ENCODE assay signal across 31 cellular contexts in the genomic region with DNA sequence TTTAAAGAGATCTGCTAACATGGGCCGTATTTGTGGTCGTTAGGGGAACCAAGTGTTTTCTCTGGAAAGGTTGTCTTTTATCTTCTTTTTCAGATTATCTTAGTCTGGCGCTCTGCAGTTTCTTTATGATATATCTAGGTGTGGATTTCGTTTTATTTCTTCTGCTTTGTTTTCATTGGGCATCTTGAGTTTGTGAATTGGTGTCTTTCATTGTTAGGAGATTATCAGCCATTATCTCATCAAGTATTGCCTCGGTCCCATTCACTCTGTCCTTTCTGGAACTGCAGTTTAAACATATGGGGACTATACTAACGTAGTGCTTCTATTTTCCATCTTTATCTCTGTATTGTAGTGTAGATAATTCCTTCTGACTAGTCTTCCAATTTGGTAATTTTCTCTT.
"Had no signal": no experiment of that assay in that cellular context is flagged by ENCODE, and none has a peak within 500 bp of the region (broad histone marks: within the 10 kb centered on the region; RNA-seq: fewer than 3 reads in every experiment).

No MANE protein-coding gene starts in this region.

- H3K27ac ChIP-seq: brain microvascular endothelial cell, heart left ventricle, pancreas, prostate gland, sigmoid colon, suprapubic skin, tibial artery, upper lobe of right lung had no signal

- H3K4me1 Mint-ChIP-seq: activated B cell treated with CpG ODN at 0.5 μM for 24 hours; naive B cell; stimulated activated memory B cell treated with anti-CD40 and anti-IgM and Interleukin-4, amounts not matched to agents 10 μg/mL and 1 μg/mL and 100 μg/mL, for 72 hours had no signal

- H3K9me3 Mint-ChIP-seq: activated B cell treated with CpG ODN at 0.5 μM for 24 hours, immature natural killer cell had no signal

- H3K27ac Mint-ChIP-seq: activated B cell treated with CpG ODN at 0.5 μM for 24 hours; endodermal cell; mesothelial cell of epicardium; stimulated activated memory B cell treated with anti-CD40 and anti-IgM and Interleukin-4, amounts not matched to agents 10 μg/mL and 1 μg/mL and 100 μg/mL, for 72 hours; T-helper 1 cell treated with Interleukin-12 subunit alpha and Interleukin-12 subunit beta and Interleukin-4 antibody, amounts not matched to agents 30 μg/mL and 1 μg/mL, for 36 hours had no signal

- H3K4me3 ChIP-seq: heart left ventricle, pancreas, prostate gland, sigmoid colon, suprapubic skin, tibial artery, upper lobe of right lung had no signal

- FAIRE-seq: astrocyte, kidney, pancreas, small intestine had no signal

- H3K4me1 ChIP-seq: heart left ventricle, pancreas, prostate gland, sigmoid colon, suprapubic skin, tibial artery, upper lobe of right lung had no signal

- H3K4me3 Mint-ChIP-seq: activated B cell treated with CpG ODN at 0.5 μM for 24 hours; activated naive CD8-positive, alpha-beta T cell treated with anti-CD3 and anti-CD28 coated beads, Interleukin-2, amount 10 ng/mL, durations not matched to agents 7 days and 5 days; activated T-cell treated with anti-CD3 and anti-CD28 coated beads, Interleukin-2, amount 50 U/mL, for 24 hours; endodermal cell; immature natural killer cell; mesothelial cell of epicardium; naive B cell; stimulated activated memory B cell treated with anti-CD40 and anti-IgM and Interleukin-4, amounts not matched to agents 10 μg/mL and 1 μg/mL and 100 μg/mL, for 72 hours; T-helper 1 cell treated with Interleukin-12 subunit alpha and Interleukin-12 subunit beta and Interleukin-4 antibody, amounts not matched to agents 30 μg/mL and 1 μg/mL, for 36 hours had no signal

- ATAC-seq: esophagus mucosa; heart left ventricle; left colon; pancreas; stimulated activated memory B cell treated with anti-CD40 and anti-IgM and Interleukin-4, amounts not matched to agents 10 μg/mL and 1 μg/mL and 100 μg/mL, for 72 hours; upper lobe of right lung had no signal

- DNase-seq: activated B cell treated with CpG ODN at 0.5 μM for 24 hours; activated CD8-positive, alpha-beta memory T cell treated with anti-CD3 and anti-CD28 coated beads, Interleukin-2, amount 50 U/mL, for 4 hours; activated naive CD4-positive, alpha-beta T cell treated with Interleukin-2 at 50 U/mL for 16 hours; activated naive CD8-positive, alpha-beta T cell treated with anti-CD3 and anti-CD28 coated beads, Interleukin-2, amount 10 ng/mL, durations not matched to agents 7 days and 5 days; activated T-cell treated with anti-CD3 and anti-CD28 coated beads, Interleukin-2, amount 50 U/mL, for 24 hours; amniotic stem cell; brain microvascular endothelial cell; endodermal cell; foreskin fibroblast; heart left ventricle; hypothalamus; immature natural killer cell; kidney; left colon; mammary epithelial cell; naive B cell; pancreas; retina; sigmoid colon; small intestine; stimulated activated CD4-positive, alpha-beta T cell treated with anti-CD3 and anti-CD28 coated beads, Interleukin-4, amount 100 ng/mL, for 24 hours; T1000; tibial artery; upper lobe of right lung had no signal

- H3K27me3 Mint-ChIP-seq: activated B cell treated with CpG ODN at 0.5 μM for 24 hours; activated naive CD8-positive, alpha-beta T cell treated with anti-CD3 and anti-CD28 coated beads, Interleukin-2, amount 10 ng/mL, durations not matched to agents 7 days and 5 days; activated T-cell treated with anti-CD3 and anti-CD28 coated beads, Interleukin-2, amount 50 U/mL, for 24 hours; stimulated activated memory B cell treated with anti-CD40 and anti-IgM and Interleukin-4, amounts not matched to agents 10 μg/mL and 1 μg/mL and 100 μg/mL, for 72 hours had no signal

- H3K36me3 ChIP-seq: brain microvascular endothelial cell, heart left ventricle, pancreas, prostate gland, sigmoid colon, suprapubic skin, tibial artery, upper lobe of right lung had no signal

- H3K27me3 ChIP-seq: brain microvascular endothelial cell, heart left ventricle, pancreas, sigmoid colon, suprapubic skin, tibial artery, upper lobe of right lung had no signal

- H3K9me3 ChIP-seq: pancreas, prostate gland, sigmoid colon, suprapubic skin, tibial artery, upper lobe of right lung had no signal
